ENCODE assay signal across 12 cellular contexts in genomic region chr2:147913701-147914480, GRCh38.
DNase-seq lines count a peak whose midpoint lies in the region; ATAC-seq, FAIRE-seq and TF ChIP-seq lines count a peak whose summit lies in the region.
"Had no signal": no experiment of that assay in that cellular context is flagged by ENCODE, and none has a peak within 500 bp of the region (broad histone marks: within the 10 kb centered on the region; RNA-seq: fewer than 3 reads in every experiment).

No MANE protein-coding gene starts in this region.

- peak; percentile 61 for FAIRE-seq in endothelial cell of umbilical vein (lab: Jason Lieb, UNC)

- no peak overlapping the region for H3K4me3 ChIP-seq in endothelial cell of umbilical vein (replicated peaks in 1 of 3; ENCODE audit: insufficient read depth in 1 of 3, low read depth in 1 of 3, low read length in 3 of 3)
- H3K4me3 ChIP-seq: right lobe of liver, testis had no signal

- H3K36me3 ChIP-seq in endothelial cell of umbilical vein (ENCODE audit: control insufficient read depth in 2 of 2, extremely low read depth in 1 of 2, insufficient read depth in 2 of 2, low read length in 2 of 2): peaks cover 0 to 3% of the 10 kb centered on the region in 2 experiments
- H3K36me3 ChIP-seq: right lobe of liver had no signal

- H3K27me3 ChIP-seq in endothelial cell of umbilical vein (ENCODE audit: control insufficient read depth in 2 of 2, insufficient read depth in 2 of 2, low read length in 2 of 2): no peaks in the 10 kb centered on the region
- no peaks in the 10 kb centered on the region for H3K27me3 ChIP-seq in CD4-positive, alpha-beta T cell (ENCODE audit: control insufficient read depth, insufficient read depth, low read length)
- H3K27me3 ChIP-seq: right lobe of liver, testis had no signal

- peaks cover 22% of the 10 kb centered on the region for H3K4me1 ChIP-seq in endothelial cell of umbilical vein (ENCODE audit: control insufficient read depth, extremely low read depth, insufficient read depth, low read length)
- H3K4me1 ChIP-seq: right lobe of liver had no signal

- CTCF ChIA-PET in endothelial cell of umbilical vein (lab: Charles Lee): interaction anchor here (1.2 to 6.0 kb wide), 4 partner anchors 831 to 1180 kb away, joined by 8 to 149 read pairs (median 43); no protein-coding TSS in a partner anchor
- CTCF ChIA-PET in CD4-positive, alpha-beta T cell (lab: Charles Lee): interaction anchor here (1.0 to 1.4 kb wide), 2 partner anchors 831 to 869 kb away, joined by 3 to 4 read pairs; no protein-coding TSS in a partner anchor

- peak overlapping the region; percentile 20 for H3K27ac ChIP-seq in endothelial cell of umbilical vein (ENCODE audit: insufficient read depth, low read depth, low read length)
- H3K27ac ChIP-seq in CD4-positive, alpha-beta T cell (ENCODE audit: low read depth, low read length): no peak overlapping the region
- H3K27ac ChIP-seq: HL-60, right lobe of liver, testis had no signal

- no peak for TF ChIP-seq POLR2A in endothelial cell of umbilical vein (IDR thresholded peaks at IDR 0.05; ENCODE audit: low read depth, low read length)

- no peak for TF ChIP-seq CTCF in endothelial cell of umbilical vein (IDR thresholded peaks at IDR 0.05; ENCODE audit: extremely low read depth in 1 of 2, insufficient read depth in 1 of 2, low read depth in 1 of 2, low read length in 2 of 2)
- no peak for TF ChIP-seq CTCF in CD4-positive, alpha-beta T cell (IDR thresholded peaks at IDR 0.05)

- H3K27me3 Mint-ChIP-seq in CD4-positive, alpha-beta T cell: no peaks in the 10 kb centered on the region

- dilution Hi-C loops in endothelial cell of umbilical vein (cut with MboI; ENCODE audit: extremely low pct_ligation_motif_present, low sequenced_read_pairs): no loop called here

- H3K79me2 ChIP-seq in endothelial cell of umbilical vein (ENCODE audit: control insufficient read depth, insufficient read depth, low read length): no peaks in the 10 kb centered on the region

- ATAC-seq in GM18517 (IDR thresholded peaks at IDR 0.05; ENCODE audit: unreplicated experiment): no peak
- ATAC-seq in CD4-positive, alpha-beta T cell (ENCODE audit: poor library complexity): no peak

- H3K9me3 ChIP-seq in endothelial cell of umbilical vein (replicated peaks; ENCODE audit: control insufficient read depth, insufficient read depth, low read length): no peaks in the 10 kb centered on the region
- no peaks in the 10 kb centered on the region for H3K9me3 ChIP-seq in CD4-positive, alpha-beta T cell (ENCODE audit: control insufficient read depth, low read length)
- H3K9me3 ChIP-seq: right lobe of liver, testis had no signal

- peaks cover 3% of the 10 kb centered on the region for H3K9me1 ChIP-seq in endothelial cell of umbilical vein (replicated peaks; ENCODE audit: control insufficient read depth, extremely low read depth, insufficient read depth, low read length)

- DNase-seq in NCI-H2196 (lab: John Stamatoyannopoulos, UW; ENCODE audit: unreplicated experiment) (peak; percentile 8), NCI-H2196 treated with DMSO at 0.1 percent for 48 hours (lab: John Stamatoyannopoulos, UW; ENCODE audit: unreplicated experiment) (no peak), OCI-M1 (lab: John Stamatoyannopoulos, UW) (peak; percentile 76), endothelial cell of umbilical vein (ENCODE audit: low read depth, low spot score) (peak; percentile 58), renal cortical epithelial cell (ENCODE audit: low read depth) (peak; percentile 40), posterior vena cava (ENCODE audit: low spot score) (no peak)
- DNase-seq in CD4-positive, alpha-beta T cell: no peak
- DNase-seq: NCI-H1092, right lobe of liver, testis had no signal

- intact Hi-C loops in endothelial cell of umbilical vein (cut with micrococcal nuclease) (no loop called here), posterior vena cava (cut with DNase I) (no loop called here)
- intact Hi-C loops in CD4-positive, alpha-beta T cell (cut with DNase I, micrococcal nuclease): no loop called here

- H3K4me1 Mint-ChIP-seq in CD4-positive, alpha-beta T cell (ENCODE audit: low read depth): peaks cover 11% of the 10 kb centered on the region

- no TSS peak for BruUV-seq in endothelial cell of umbilical vein (replicated peaks; lab: Mats Ljungman, UMichigan)

- peak overlapping the region; percentile 63 for H3K4me2 ChIP-seq in endothelial cell of umbilical vein (ENCODE audit: insufficient read depth, low read length)

- POLR2A ChIA-PET in endothelial cell of umbilical vein (lab: Charles Lee): no interaction called here
- POLR2A ChIA-PET in CD4-positive, alpha-beta T cell (lab: Charles Lee): no interaction called here

- H4K20me1 ChIP-seq in endothelial cell of umbilical vein (replicated peaks; ENCODE audit: control insufficient read depth, extremely low read depth, insufficient read depth, low read length): no peaks in the 10 kb centered on the region

- no peaks in the 10 kb centered on the region for H3K9me3 Mint-ChIP-seq in CD4-positive, alpha-beta T cell

- H2AFZ ChIP-seq in endothelial cell of umbilical vein (ENCODE audit: low read depth, low read length): peak overlapping the region; percentile 31

- H3K36me3 Mint-ChIP-seq in CD4-positive, alpha-beta T cell (ENCODE audit: low read depth): peaks cover 30% of the 10 kb centered on the region

- peak overlapping the region; percentile 13 for H3K9ac ChIP-seq in endothelial cell of umbilical vein (replicated peaks; ENCODE audit: extremely low read depth, insufficient read depth, low read length)

- H3K4me3 Mint-ChIP-seq in CD4-positive, alpha-beta T cell: no peak overlapping the region

- H3K27ac Mint-ChIP-seq in CD4-positive, alpha-beta T cell: no peak overlapping the region

TF ChIP-seq in endothelial cell of umbilical vein, 7 proteins besides CTCF, POLR2A, EP300 and RAD21:
- no peak for TF ChIP-seq POLR2AphosphoS5 (IDR thresholded peaks at IDR 0.05; ENCODE audit: insufficient read depth, low read depth, low read length)
- peak; percentile 45 for TF ChIP-seq FOS (IDR thresholded peaks at IDR 0.05; ENCODE audit: borderline replicate concordance, insufficient read depth, low read length)
- no peak for TF ChIP-seq EZH2 (IDR thresholded peaks at IDR 0.05; ENCODE audit: borderline replicate concordance, low read depth, low read length, severe bottlenecking)
- no peak for TF ChIP-seq MYC (IDR thresholded peaks at IDR 0.05; ENCODE audit: low read depth, low read length)
- TF ChIP-seq GATA2 (IDR thresholded peaks at IDR 0.05; ENCODE audit: insufficient read depth, insufficient read length, low read depth, low read length): no peak

Comparison
In these comparisons a context has a peak if more than half of its experiments do, and no peak if none do; other contexts are left out.
1. DNase-seq: peak in NCI-H2196 (single experiment), OCI-M1 (single experiment), endothelial cell of umbilical vein (single experiment) and renal cortical epithelial cell (single experiment); none in NCI-H2196 treated with DMSO at 0.1 percent for 48 hours (single experiment), CD4-positive, alpha-beta T cell (0 of 10) and posterior vena cava (single experiment).